ENCODE assay signal across 12 cellular contexts in genomic region chr3:124119056-124119721, GRCh38.
DNase-seq lines count a peak whose midpoint lies in the region; TF ChIP-seq lines count a peak whose summit lies in the region.
"Had no signal": no experiment of that assay in that cellular context is flagged by ENCODE, and none has a peak within 500 bp of the region (broad histone marks: within the 10 kb centered on the region; RNA-seq: fewer than 3 reads in every experiment).

No MANE protein-coding gene starts in this region.

- no peaks in the 10 kb centered on the region for H3K27me3 ChIP-seq in brain microvascular endothelial cell (replicated peaks)
- H3K27me3 ChIP-seq in stomach, result no peaks in the 10 kb centered on the region
- H3K27me3 ChIP-seq: neutrophil had no signal

- TF ChIP-seq POLR2A in stomach (IDR thresholded peaks at IDR 0.05), result no peak

- peak; percentile 85 for DNase-seq in AG20443 (ENCODE audit: low spot score)
- DNase-seq in M059J (ENCODE audit: low read depth), result peak; percentile 85
- peak; percentile 43 for DNase-seq in brain microvascular endothelial cell
- peak; percentile 43 for DNase-seq in left kidney (ENCODE audit: low read depth, low spot score)
- DNase-seq in stomach, result no peak
- no peak for DNase-seq in activated naive CD4-positive, alpha-beta T cell treated with anti-CD3 and anti-CD28 coated beads, Interleukin-2, amount 50 U/mL, for 16 hours
- no peak for DNase-seq in LoVo (ENCODE audit: low spot score)
- DNase-seq in NCI-H1092 (lab: John Stamatoyannopoulos, UW), result no peak
- DNase-seq: activated CD8-positive, alpha-beta T cell treated with anti-CD3 and anti-CD28 coated beads, Interleukin-2, amount 10 ng/mL, durations not matched to agents 7 days and 5 days; NCI-H187 treated with DMSO at 0.1 percent for 48 hours; stimulated activated CD4-positive, alpha-beta T cell treated with anti-CD3 and anti-CD28 coated beads, Interleukin-15, amount 100 ng/mL, for 24 hours had no signal

- no peak overlapping the region for H3K27ac ChIP-seq in brain microvascular endothelial cell
- no peak overlapping the region for H3K27ac ChIP-seq in stomach
- H3K27ac ChIP-seq: neutrophil had no signal

- in situ Hi-C loops in brain microvascular endothelial cell (cut with HindIII; ENCODE audit: low pct_ligation_motif_present, low sequenced_read_pairs), result no loop called here

- H3K9me3 ChIP-seq in stomach, result no peaks in the 10 kb centered on the region
- H3K9me3 ChIP-seq: neutrophil had no signal

- no peak overlapping the region for H3K4me3 ChIP-seq in brain microvascular endothelial cell (ENCODE audit: low read depth, low read length)
- no peak overlapping the region for H3K4me3 ChIP-seq in stomach

- no peak for TF ChIP-seq EP300 in stomach (IDR thresholded peaks at IDR 0.05)

- intact Hi-C loops in stomach (cut with DNase I; ENCODE audit: low total_unique reads), result no loop called here

- H3K36me3 ChIP-seq in brain microvascular endothelial cell (replicated peaks) (no peaks in the 10 kb centered on the region), stomach (no peaks in the 10 kb centered on the region)
- H3K36me3 ChIP-seq: neutrophil had no signal

- WGBS in stomach, 5 donors, result 69 to 80% (median 74%) methylated on average over 4 of the region's 4 CpGs

- TF ChIP-seq CTCF in brain microvascular endothelial cell (IDR thresholded peaks at IDR 0.05; ENCODE audit: low read depth, low read length, missing control alignments), result no peak
- TF ChIP-seq CTCF in stomach (IDR thresholded peaks at IDR 0.05), result no peak

- peaks cover 0 to 16% (median 5%) of the 10 kb centered on the region in 4 donors for H3K4me1 ChIP-seq in stomach

Comparison
In these comparisons a context has a peak if more than half of its experiments do, and no peak if none do; other contexts are left out.
1. DNase-seq: peak in AG20443 (single experiment), M059J (single experiment), brain microvascular endothelial cell (single experiment) and left kidney (single experiment); none in stomach (single experiment), activated naive CD4-positive, alpha-beta T cell treated with anti-CD3 and anti-CD28 coated beads, Interleukin-2, amount 50 U/mL, for 16 hours (single experiment), LoVo (single experiment) and NCI-H1092 (single experiment).